In the genomic region with DNA sequence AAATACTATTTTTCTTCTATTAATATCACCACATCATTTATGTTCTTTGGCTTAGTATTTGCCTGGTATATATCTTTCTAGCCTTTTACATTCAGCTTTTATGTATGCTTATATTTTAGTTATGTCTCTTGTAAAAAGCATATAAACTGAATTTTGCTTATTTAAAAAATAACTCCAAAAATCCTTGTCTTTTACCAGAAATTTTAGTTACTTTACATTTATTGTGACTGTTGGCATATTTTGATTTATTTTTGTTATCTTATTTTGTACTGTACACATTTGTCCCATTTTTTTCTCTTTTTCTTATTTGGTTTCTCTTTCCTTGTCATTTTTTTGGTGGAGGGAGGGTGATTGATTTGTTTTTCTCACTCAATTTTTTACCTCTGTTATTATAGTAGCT, we compare ENCODE assay signal across 7 cellular contexts.
"Had no signal": no experiment of that assay in that cellular context is flagged by ENCODE, and none has a peak within 500 bp of the region (broad histone marks: within the 10 kb centered on the region; RNA-seq: fewer than 3 reads in every experiment).

No MANE protein-coding gene starts in this region.

- H3K4me2 ChIP-seq: KMS-11 had no signal

- DNase-seq: IMR-90, KBM-7, KG1 had no signal

- FAIRE-seq: HepG2, HTR-8/SVneo had no signal

- H3K27ac ChIP-seq: HL-60, KMS-11 had no signal

- H3K9ac ChIP-seq: KMS-11 had no signal

- ATAC-seq: HepG2 had no signal
